ENCODE assay signal across 12 cellular contexts in genomic region chr2:190765386-190766173, GRCh38.
DNase-seq lines count a peak whose midpoint lies in the region; ATAC-seq and TF ChIP-seq lines count a peak whose summit lies in the region.
"Had no signal": no experiment of that assay in that cellular context is flagged by ENCODE, and none has a peak within 500 bp of the region (broad histone marks: within the 10 kb centered on the region; RNA-seq: fewer than 3 reads in every experiment).

No MANE protein-coding gene starts in this region.

- peak; percentile 20 for ATAC-seq in mucosa of descending colon
- no peak for ATAC-seq in GM18502 (IDR thresholded peaks at IDR 0.05; ENCODE audit: poor library complexity, unreplicated experiment)
- no peak for ATAC-seq in GM18909 (IDR thresholded peaks at IDR 0.05; ENCODE audit: poor library complexity, unreplicated experiment)

- intact Hi-C loops in mucosa of descending colon (cut with DNase I, micrococcal nuclease): no loop called here

- H3K4me1 ChIP-seq in mucosa of descending colon (ENCODE audit: low read depth): no peaks in the 10 kb centered on the region

- TF ChIP-seq CTCF in mucosa of descending colon (IDR thresholded peaks at IDR 0.05): no peak

- peak; percentile 83 for DNase-seq in Daoy (ENCODE audit: low read depth)
- DNase-seq in HS-5 (ENCODE audit: low read depth): peak; percentile 76
- peak; percentile 32 for DNase-seq in dedifferentiated amniotic fluid mesenchymal stem cell (ENCODE audit: extremely low spot score)
- DNase-seq in mucosa of descending colon: no peak
- no peak for DNase-seq in HT-29 (ENCODE audit: low spot score)
- DNase-seq in ureter (ENCODE audit: low spot score): no peak
- DNase-seq: activated CD8-positive, alpha-beta memory T cell treated with anti-CD3 and anti-CD28 coated beads, Interleukin-2, amount 50 U/mL, for 48 hours; NCI-H1092 treated with DMSO at 0.1 percent for 48 hours; NCI-H774; T-helper 2 cell had no signal

- H3K4me3 ChIP-seq in mucosa of descending colon: no peak overlapping the region

- H3K9me3 ChIP-seq in mucosa of descending colon: no peaks in the 10 kb centered on the region

- no peaks in the 10 kb centered on the region for H3K36me3 ChIP-seq in mucosa of descending colon (ENCODE audit: low read depth)

Comparison
In these comparisons a context has a peak if more than half of its experiments do, and no peak if none do; other contexts are left out.
1. DNase-seq: peak in Daoy (single experiment), HS-5 (single experiment) and dedifferentiated amniotic fluid mesenchymal stem cell (single experiment); none in mucosa of descending colon (0 of 3), HT-29 (single experiment) and ureter (single experiment).